In genomic region chr5:136020383-136021015, GRCh38 we compare ENCODE assay signal across 8 cellular contexts. TPM values are rescaled to one million over a fixed set of nuclear protein-coding genes. Genes with fewer than 3 reads are reported as not detected.
DNase-seq lines count a peak whose midpoint lies in the region; ATAC-seq and TF ChIP-seq lines count a peak whose summit lies in the region.

No MANE protein-coding gene starts in this region.

- no peak for TF ChIP-seq POLR2A in erythroblast (IDR thresholded peaks at IDR 0.05; ENCODE audit: low read length)

- no peak overlapping the region for H3K27ac ChIP-seq in upper lobe of right lung

- H3K9me3 ChIP-seq in upper lobe of right lung, result no peaks in the 10 kb centered on the region

- no peaks in the 10 kb centered on the region for H3K36me3 ChIP-seq in upper lobe of right lung

- TF ChIP-seq CTCF in upper lobe of right lung (IDR thresholded peaks at IDR 0.05), result no peak

- no peak overlapping the region for H3K4me3 ChIP-seq in upper lobe of right lung

- intact Hi-C loops in upper lobe of right lung (cut with DNase I), result no loop called here

- no peaks in the 10 kb centered on the region for H3K27me3 ChIP-seq in upper lobe of right lung

- peak in 2 of 3 donors; percentile 8 to 23 for DNase-seq in stimulated activated CD4-positive, alpha-beta T cell treated with anti-CD3 and anti-CD28 coated beads, Interleukin-12 subunit alpha, Interleukin-12 subunit beta, amount 100 ng/mL, for 48 hours (ENCODE audit: low read depth in 2 of 3, low spot score in 1 of 3)
- DNase-seq in stimulated activated CD4-positive, alpha-beta T cell treated with anti-CD3 and anti-CD28 coated beads, Interleukin-12 subunit alpha, Interleukin-12 subunit beta, amount 100 ng/mL, for 4 hours, result no peak
- peak; percentile 67 for DNase-seq in hepatic stellate cell (ENCODE audit: low spot score)
- DNase-seq in upper lobe of right lung, result no peak
- DNase-seq in T-helper 9 cell, result no peak
- DNase-seq in activated gamma-delta T cell treated with Interleukin-2 at 50 U/mL for 16 hours, result no peak
- no peak for DNase-seq in erythroblast (lab: John Stamatoyannopoulos, UW)

- ATAC-seq in SK-N-SH treated with all-trans-retinoic acid at 6 μM for 48 hours (peak; percentile 82), upper lobe of right lung (peak; percentile 77)

- H3K4me1 ChIP-seq in upper lobe of right lung, result peaks cover 30% of the 10 kb centered on the region

TF ChIP-seq in SK-N-SH treated with all-trans-retinoic acid at 6 μM for 48 hours, 23 proteins besides CTCF, POLR2A, EP300 and RAD21:
- no peak for TF ChIP-seq ESRRG (CRISPR knock-in tag; IDR thresholded peaks at IDR 0.05)
- TF ChIP-seq, protein P1, sequence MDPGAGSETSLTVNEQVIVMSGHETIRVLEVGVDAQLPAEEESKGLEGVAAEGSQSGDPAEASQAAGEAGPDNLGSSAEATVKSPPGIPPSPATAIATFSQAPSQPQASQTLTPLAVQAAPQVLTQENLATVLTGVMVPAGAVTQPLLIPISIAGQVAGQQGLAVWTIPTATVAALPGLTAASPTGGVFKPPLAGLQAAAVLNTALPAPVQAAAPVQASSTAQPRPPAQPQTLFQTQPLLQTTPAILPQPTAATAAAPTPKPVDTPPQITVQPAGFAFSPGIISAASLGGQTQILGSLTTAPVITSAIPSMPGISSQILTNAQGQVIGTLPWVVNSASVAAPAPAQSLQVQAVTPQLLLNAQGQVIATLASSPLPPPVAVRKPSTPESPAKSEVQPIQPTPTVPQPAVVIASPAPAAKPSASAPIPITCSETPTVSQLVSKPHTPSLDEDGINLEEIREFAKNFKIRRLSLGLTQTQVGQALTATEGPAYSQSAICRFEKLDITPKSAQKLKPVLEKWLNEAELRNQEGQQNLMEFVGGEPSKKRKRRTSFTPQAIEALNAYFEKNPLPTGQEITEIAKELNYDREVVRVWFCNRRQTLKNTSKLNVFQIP (CRISPR knock-in tag; IDR thresholded peaks at IDR 0.05; ENCODE audit: borderline replicate concordance, low read depth), result 0 out of 2 replicates have a peak, but pooled peaks have one; percentile 3
- TF ChIP-seq ZC3H10 (CRISPR knock-in tag; IDR thresholded peaks at IDR 0.05), result peak; percentile 72; the same call in 1 of the 2 replicates
- TF ChIP-seq CSRNP3 (CRISPR knock-in tag; IDR thresholded peaks at IDR 0.05), result peak; percentile 19; the same call in 1 of the 2 replicates
- TF ChIP-seq RARB (CRISPR knock-in tag; IDR thresholded peaks at IDR 0.05), result peak; percentile 92
- TF ChIP-seq PATZ1 (CRISPR knock-in tag; IDR thresholded peaks at IDR 0.05; ENCODE audit: borderline replicate concordance), result peak; percentile 95
- peak; percentile 71 for TF ChIP-seq ISL1 (CRISPR knock-in tag; IDR thresholded peaks at IDR 0.05)
- TF ChIP-seq TOX (CRISPR knock-in tag; IDR thresholded peaks at IDR 0.05; ENCODE audit: borderline replicate concordance), result peak; percentile 54; the same call in 1 of the 2 replicates
- no peak for TF ChIP-seq BACH2 (CRISPR knock-in tag; IDR thresholded peaks at IDR 0.05; ENCODE audit: borderline replicate concordance)
- TF ChIP-seq ZFP30 (CRISPR knock-in tag; IDR thresholded peaks at IDR 0.05), result no peak

RNA-seq across cellular contexts. Expression of gene TGFBI, which starts 8.3 kb away (rescaled TPM):
- 96.7 TPM for total RNA-seq in upper lobe of right lung

Comparison
In these comparisons a context has a peak if more than half of its experiments do, and no peak if none do; other contexts are left out.
1. DNase-seq: peak in stimulated activated CD4-positive, alpha-beta T cell treated with anti-CD3 and anti-CD28 coated beads, Interleukin-12 subunit alpha, Interleukin-12 subunit beta, amount 100 ng/mL, for 48 hours (2 of 3) and hepatic stellate cell (single experiment); none in stimulated activated CD4-positive, alpha-beta T cell treated with anti-CD3 and anti-CD28 coated beads, Interleukin-12 subunit alpha, Interleukin-12 subunit beta, amount 100 ng/mL, for 4 hours (single experiment), upper lobe of right lung (single experiment), T-helper 9 cell (single experiment), activated gamma-delta T cell treated with Interleukin-2 at 50 U/mL for 16 hours (single experiment) and erythroblast (0 of 2).